In genomic region chr20:1687053-1687452, GRCh38 we compare ENCODE assay signal across 19 cellular contexts. TPM values are rescaled to one million over a fixed set of nuclear protein-coding genes. Genes with fewer than 3 reads are reported as not detected.
"Had no signal": no experiment of that assay in that cellular context is flagged by ENCODE, and none has a peak within 500 bp of the region (broad histone marks: within the 10 kb centered on the region; RNA-seq: fewer than 3 reads in every experiment).

No MANE protein-coding gene starts in this region.

- H3K4me3 ChIP-seq: left lung, ovary, thyroid gland had no signal

- H3K27me3 ChIP-seq: brain microvascular endothelial cell, ovary, thyroid gland had no signal

- H3K27ac ChIP-seq: brain microvascular endothelial cell, foreskin keratinocyte, left lung, ovary, thyroid gland had no signal

- DNase-seq: activated CD8-positive, alpha-beta memory T cell treated with anti-CD3 and anti-CD28 coated beads, Interleukin-2, amount 10 ng/mL, durations not matched to agents 7 days and 5 days; activated naive CD4-positive, alpha-beta T cell; brain microvascular endothelial cell; cerebellar nuclear complex; effector memory CD4-positive, alpha-beta T cell; foreskin keratinocyte; glutamatergic neuron; hypothalamus; kidney; left lung; mammary epithelial cell; ovary; T-helper 2 cell; thyroid gland had no signal

- H3K36me3 ChIP-seq: brain microvascular endothelial cell, left lung, ovary, thyroid gland had no signal

- H3K4me3 Mint-ChIP-seq: WTC11 had no signal

- H3K4me1 ChIP-seq: foreskin keratinocyte, left lung, thyroid gland had no signal

- H3K27me3 Mint-ChIP-seq: activated CD4-positive, alpha-beta T cell treated with anti-CD3 and anti-CD28 coated beads, Interleukin-2, amount 10 ng/mL, durations not matched to agents 24 days and 14 days; activated CD8-positive, alpha-beta memory T cell treated with anti-CD3 and anti-CD28 coated beads, Interleukin-2, amount 10 ng/mL, durations not matched to agents 7 days and 5 days had no signal

- H3K27ac Mint-ChIP-seq: WTC11 had no signal

- H3K9me3 ChIP-seq: ovary, thyroid gland had no signal

- ATAC-seq: foreskin keratinocyte, left lung, sciatic nerve, WTC11 had no signal

RNA-seq across cellular contexts. Expression of gene SIRPG, which starts 29.5 kb away (rescaled TPM):
- total RNA-seq: foreskin keratinocyte, mammary epithelial cell, pulmonary artery endothelial cell, sciatic nerve, thyroid gland, urinary bladder, WTC11 had no signal
